In genomic region chr7:128537410-128537809, GRCh38 we compare ENCODE assay signal across 7 cellular contexts.
A peak's percentile ranks its signal among the peaks of the same experiment; 100 is the strongest.
DNase-seq lines count a peak whose midpoint lies in the region; ATAC-seq and TF ChIP-seq lines count a peak whose summit lies in the region.
"Not testable (repeated sequence)": the region's sequence is repeated elsewhere in the genome, so short reads cannot be mapped to it uniquely, and the experiment has no call there.

No MANE protein-coding gene starts in this region.

- not testable (repeated sequence) for TF ChIP-seq RAD21 in neural cell (conservative IDR thresholded peaks at IDR 0.05)

- H3K36me3 ChIP-seq in DND-41 (ENCODE audit: insufficient read depth, low read length): peaks cover 52% of the 10 kb centered on the region
- H3K36me3 ChIP-seq in colonic mucosa; neural cell (ENCODE audit: insufficient read depth, low read length): not testable (repeated sequence)
- H3K36me3 ChIP-seq in heart left ventricle: peaks cover 0 to 66% (median 41%) of the 10 kb centered on the region in 9 donors

- not testable (repeated sequence) for H3K9me3 Mint-ChIP-seq in activated T-helper 17 cell treated with anti-CD3 and anti-CD28 coated beads, Interleukin-2, amount 50 U/mL, for 72 hours

- intact Hi-C loops in colonic mucosa (cut with DNase I): loop anchor here (10.0 kb wide), 1 partner anchor 63 kb away; the partner anchor contains the start of gene METTL2B
- intact Hi-C loops in heart left ventricle (cut with DNase I): loop anchor here in 2 of 10 donors (5.0 to 10.0 kb wide), 2 partner anchors 63 to 65 kb away; partner anchors contain the start of gene METTL2B (in 1 of the 2)

- not testable (repeated sequence) for TF ChIP-seq POLR2A in heart left ventricle (IDR thresholded peaks at IDR 0.05)

- ATAC-seq in DND-41 (ENCODE audit: insufficient read depth, low read depth) (peak; percentile 87), HG03565 (IDR thresholded peaks at IDR 0.05; ENCODE audit: unreplicated experiment) (peak; percentile 46), heart left ventricle (peak; percentile 35 to 67 (median 58))
- ATAC-seq in activated T-helper 17 cell treated with anti-CD3 and anti-CD28 coated beads, Interleukin-2, amount 50 U/mL, for 72 hours (replicated peaks): peak; percentile 68

- H3K9ac ChIP-seq in DND-41 (ENCODE audit: low read depth, low read length); colonic mucosa (ENCODE audit: low read depth in 2 of 2, low read length in 2 of 2); neural cell (ENCODE audit: low read length): not testable (repeated sequence)

- H3K9me2 ChIP-seq in neural cell (ENCODE audit: insufficient read depth, low read length): not testable (repeated sequence)

- not testable (repeated sequence) for H3K4me3 ChIP-seq in DND-41 (ENCODE audit: low read depth in 1 of 2, low read length in 2 of 2); colonic mucosa; heart left ventricle; neural cell (ENCODE audit: low read length)

- TF ChIP-seq CTCF in DND-41 (IDR thresholded peaks at IDR 0.05; ENCODE audit: borderline replicate concordance, extremely low read depth, low read length, poor library complexity, severe bottlenecking): peak; percentile 35
- TF ChIP-seq CTCF in colonic mucosa (IDR thresholded peaks at IDR 0.05): peak; percentile 18
- peak in 11 of 12 donors; percentile 11 to 58 (median 22) for TF ChIP-seq CTCF in heart left ventricle (IDR thresholded peaks at IDR 0.05)
- peak; percentile 43 for TF ChIP-seq CTCF in neural cell (IDR thresholded peaks at IDR 0.05; ENCODE audit: poor library complexity, severe bottlenecking)

- H3K4me1 ChIP-seq in DND-41 (ENCODE audit: insufficient read depth, low read length) (peaks cover 12% of the 10 kb centered on the region), heart left ventricle (peaks cover 0 to 39% (median 25%) of the 10 kb centered on the region in 12 donors)
- H3K4me1 ChIP-seq in colonic mucosa: not testable (repeated sequence)

- peaks cover 89% of the 10 kb centered on the region for H3K79me2 ChIP-seq in DND-41 (ENCODE audit: insufficient read depth, low read length)
- H3K79me2 ChIP-seq in neural cell (replicated peaks; ENCODE audit: insufficient read depth, low read length): peaks cover 29% of the 10 kb centered on the region

- H3K4me3 Mint-ChIP-seq in activated T-helper 17 cell treated with anti-CD3 and anti-CD28 coated beads, Interleukin-2, amount 50 U/mL, for 72 hours: not testable (repeated sequence)

- not testable (repeated sequence) for TF ChIP-seq EP300 in neural cell (conservative IDR thresholded peaks at IDR 0.05; ENCODE audit: poor library complexity, severe bottlenecking)

- H3K4me2 ChIP-seq in DND-41 (ENCODE audit: insufficient read depth, low read length); neural cell (ENCODE audit: low read length): not testable (repeated sequence)

- H3K27me3 Mint-ChIP-seq in activated T-helper 17 cell treated with anti-CD3 and anti-CD28 coated beads, Interleukin-2, amount 50 U/mL, for 72 hours: not testable (repeated sequence)

- peaks cover 93% of the 10 kb centered on the region for H3K36me3 Mint-ChIP-seq in activated T-helper 17 cell treated with anti-CD3 and anti-CD28 coated beads, Interleukin-2, amount 50 U/mL, for 72 hours (ENCODE audit: low read depth)

- not testable (repeated sequence) for H3K27ac ChIP-seq in DND-41 (ENCODE audit: low read length); colonic mucosa; neural cell (ENCODE audit: low read length)
- peak overlapping the region in 1 of 12 donors; percentile 38 for H3K27ac ChIP-seq in heart left ventricle

- H2AFZ ChIP-seq in DND-41 (ENCODE audit: low read depth, low read length); neural cell (ENCODE audit: low read depth, low read length): not testable (repeated sequence)

- peaks cover 20% of the 10 kb centered on the region for H3K4me1 Mint-ChIP-seq in activated T-helper 17 cell treated with anti-CD3 and anti-CD28 coated beads, Interleukin-2, amount 50 U/mL, for 72 hours

- not testable (repeated sequence) for H3K27ac Mint-ChIP-seq in activated T-helper 17 cell treated with anti-CD3 and anti-CD28 coated beads, Interleukin-2, amount 50 U/mL, for 72 hours

- not testable (repeated sequence) for H3K27me3 ChIP-seq in DND-41 (ENCODE audit: insufficient read depth, low read length, poor library complexity); colonic mucosa; heart left ventricle; neural cell (ENCODE audit: insufficient read depth, low read depth, low read length)

- H4K20me1 ChIP-seq in DND-41 (ENCODE audit: insufficient read depth, low read length): peaks cover 13% of the 10 kb centered on the region; the same call in 1 of the 2 replicates
- H4K20me1 ChIP-seq in neural cell (ENCODE audit: insufficient read depth): not testable (repeated sequence)

- 36 to 55% (median 51%) methylated on average over 7 of the region's 7 CpGs for WGBS in heart left ventricle, 4 donors

- DNase-seq in DND-41 (peak; percentile 24), SIG-M5 treated with dmso at 0.1 percent for 504 hours (lab: John Stamatoyannopoulos, UW; ENCODE audit: unreplicated experiment) (peak; percentile 26)
- not testable (repeated sequence) for DNase-seq in colonic mucosa, heart left ventricle

- H3K9me3 ChIP-seq in DND-41 (ENCODE audit: insufficient read depth, low read length, severe bottlenecking); colonic mucosa; heart left ventricle; neural cell (ENCODE audit: low read length): not testable (repeated sequence)

- not testable (repeated sequence) for H3F3A ChIP-seq in neural cell (ENCODE audit: insufficient read depth, low read length, poor library complexity, severe bottlenecking)
